In the genomic region with DNA sequence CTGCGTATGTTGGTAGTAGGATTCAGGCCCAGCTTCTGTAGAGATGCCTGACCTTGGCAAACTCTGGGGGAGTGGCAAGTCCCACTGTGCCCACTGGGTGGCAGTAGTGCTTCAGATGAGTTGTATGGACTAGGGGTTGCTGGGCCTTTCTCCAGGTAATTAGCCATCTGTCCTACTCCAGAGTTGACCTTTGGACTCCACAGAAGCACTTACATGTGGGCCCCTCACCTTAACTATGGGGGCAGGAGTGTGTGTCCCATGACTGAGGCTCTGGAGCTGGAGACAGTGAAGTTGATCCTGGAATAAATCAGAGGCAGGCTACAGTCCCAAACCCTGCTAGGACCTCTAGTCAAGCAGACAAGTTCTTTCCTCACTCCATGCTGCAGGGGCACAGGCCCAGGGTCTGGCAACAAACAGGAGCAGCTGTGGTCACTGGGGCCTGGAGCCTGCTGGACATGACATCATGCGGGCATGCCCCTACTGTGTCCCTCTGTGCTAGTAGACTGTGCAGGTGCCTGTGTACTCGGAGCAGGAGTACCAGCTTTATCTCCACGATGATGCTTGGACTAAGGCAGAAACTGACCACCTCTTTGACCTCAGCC, we compare ENCODE assay signal across 8 cellular contexts. TPM values are rescaled to one million over a fixed set of nuclear protein-coding genes. Genes with fewer than 3 reads are reported as not detected.
DNase-seq lines count a peak whose midpoint lies in the region; ATAC-seq and TF ChIP-seq lines count a peak whose summit lies in the region.

No MANE protein-coding gene starts in this region.

- no peaks in the 10 kb centered on the region for H3K9me2 ChIP-seq in MM.1S (replicated peaks; ENCODE audit: insufficient read depth, low read length)

- WGBS in gastroesophageal sphincter (ENCODE audit: low coverage in 1 of 2), 2 donors, result 0% methylated on average over 1 of the region's 4 CpGs; no CpG with 5 or more reads in 1 of the 2 donors
- 61 to 63% (median 63%) methylated on average over 4 of the region's 4 CpGs for whole genome bisulfite sequencing in ovary, 3 donors

- no peaks in the 10 kb centered on the region for H4K20me1 ChIP-seq in MM.1S (ENCODE audit: insufficient read depth, low read length)

- H3K4me1 ChIP-seq in MM.1S (ENCODE audit: low read length) (no peaks in the 10 kb centered on the region), gastroesophageal sphincter (peaks cover 0 to 26% (median 9%) of the 10 kb centered on the region in 3 donors), ovary (ENCODE audit: insufficient read depth) (peaks cover 4% of the 10 kb centered on the region), tibial artery (peaks cover 0 to 14% (median 11%) of the 10 kb centered on the region in 4 donors)

- TF ChIP-seq EP300 in gastroesophageal sphincter (IDR thresholded peaks at IDR 0.05) (no peak), ovary (IDR thresholded peaks at IDR 0.05) (no peak)

- no peak overlapping the region for H3K4me3 ChIP-seq in MM.1S (ENCODE audit: low read length)
- H3K4me3 ChIP-seq in SK-N-MC, result no peak overlapping the region
- no peak overlapping the region for H3K4me3 ChIP-seq in gastroesophageal sphincter
- H3K4me3 ChIP-seq in ovary, result no peak overlapping the region
- H3K4me3 ChIP-seq in tibial artery, result no peak overlapping the region

- H3K27ac ChIP-seq in MM.1S (ENCODE audit: low read length) (no peak overlapping the region), SK-N-MC (no peak overlapping the region), gastroesophageal sphincter (peak overlapping the region in 2 of 4 donors; percentile 35 to 44), ovary (no peak overlapping the region), tibial artery (no peak overlapping the region)

- H3K36me3 ChIP-seq in MM.1S (replicated peaks; ENCODE audit: insufficient read depth, low read length) (no peaks in the 10 kb centered on the region; the same call in 1 of the 2 replicates), SK-N-MC (ENCODE audit: insufficient read depth, low read length) (peaks cover 48% of the 10 kb centered on the region; the same call in 1 of the 2 replicates), gastroesophageal sphincter (peaks cover 0 to 86% of the 10 kb centered on the region in 2 donors), ovary (no peaks in the 10 kb centered on the region), tibial artery (peaks cover 33 to 76% (median 46%) of the 10 kb centered on the region in 3 donors)

- ATAC-seq in gastroesophageal sphincter (peak; percentile 42), HG02870 (IDR thresholded peaks at IDR 0.05; ENCODE audit: unreplicated experiment) (no peak)

- H2AFZ ChIP-seq in MM.1S (ENCODE audit: low read length), result no peak overlapping the region

- H3K9me3 ChIP-seq in MM.1S (replicated peaks; ENCODE audit: insufficient read depth, low read length) (no peaks in the 10 kb centered on the region), SK-N-MC (ENCODE audit: low read depth, low read length) (no peaks in the 10 kb centered on the region), gastroesophageal sphincter (no peaks in the 10 kb centered on the region), ovary (no peaks in the 10 kb centered on the region), tibial artery (no peaks in the 10 kb centered on the region)

- no peak for TF ChIP-seq POLR2A in gastroesophageal sphincter (IDR thresholded peaks at IDR 0.05)
- TF ChIP-seq POLR2A in ovary (IDR thresholded peaks at IDR 0.05), result no peak

- DNase-seq in GM03348 (ENCODE audit: low spot score) (peak; percentile 84), MM.1S (peak; percentile 77), SK-N-MC (ENCODE audit: low read depth, low spot score) (peak; percentile 14), ovary (peak; percentile 60 to 85 (median 75)), tibial artery (peak; percentile 76)
- peak; percentile 79 for DNase-seq in activated naive CD4-positive, alpha-beta T cell treated with Interleukin-2 at 50 U/mL for 16 hours

- intact Hi-C loops in ovary (cut with DNase I), result loop anchor here in 3 of 4 donors (5.0 to 10.0 kb wide), 2 partner anchors 434 to 437 kb away; no protein-coding TSS in a partner anchor
- intact Hi-C loops in tibial artery (cut with DNase I; ENCODE audit: low total_unique reads), result loop anchor here (2.0 to 10.0 kb wide), 4 partner anchors 99 to 434 kb away; partner anchors contain the start of gene RNF220

- peaks cover 9% of the 10 kb centered on the region for H3K79me2 ChIP-seq in MM.1S (ENCODE audit: low read length)

- H3F3A ChIP-seq in MM.1S (ENCODE audit: insufficient read depth, low read length), result no peaks in the 10 kb centered on the region

- TF ChIP-seq CTCF in MM.1S (IDR thresholded peaks at IDR 0.05; ENCODE audit: low read length) (peak; percentile 90), gastroesophageal sphincter (IDR thresholded peaks at IDR 0.05) (peak in 3 of 4 experiments; percentile 76 to 91 (median 77)), ovary (IDR thresholded peaks at IDR 0.05) (peak; percentile 60 to 66 (median 66)), tibial artery (IDR thresholded peaks at IDR 0.05) (peak; percentile 84 to 92)

- H3K27me3 ChIP-seq in MM.1S (replicated peaks; ENCODE audit: insufficient read depth, low read length), result no peaks in the 10 kb centered on the region
- H3K27me3 ChIP-seq in gastroesophageal sphincter, result no peaks in the 10 kb centered on the region
- H3K27me3 ChIP-seq in ovary, result no peaks in the 10 kb centered on the region
- no peaks in the 10 kb centered on the region for H3K27me3 ChIP-seq in tibial artery

- H3K9ac ChIP-seq in MM.1S (ENCODE audit: low read length), result no peak overlapping the region
- no peak overlapping the region for H3K9ac ChIP-seq in SK-N-MC (ENCODE audit: insufficient read length)

- H3K4me2 ChIP-seq in MM.1S (ENCODE audit: low read depth, low read length), result no peak overlapping the region

RNA-seq across cellular contexts. Expression of gene DMAP1, which starts 4.6 kb away (rescaled TPM):
- total RNA-seq in gastroesophageal sphincter, result 10 to 100 TPM; 28.0 to 37.1 (median 33.7) TPM
- total RNA-seq in ovary, result 10 to 100 TPM; 35.8 to 46.9 (median 43.6) TPM
- 10 to 100 TPM; 28.1 to 38.3 TPM for polyA plus RNA-seq in ovary

Comparison
In these comparisons a context has a peak if more than half of its experiments do, and no peak if none do; other contexts are left out.
1. DNase-seq: peak in every context shown above with its lines; median percentile 84 in GM03348; 79 in activated naive CD4-positive, alpha-beta T cell treated with Interleukin-2 at 50 U/mL for 16 hours; 77 in MM.1S; 76 in tibial artery; 75 in ovary; 14 in SK-N-MC.